Comparison of ENCODE assay signal across 8 cellular contexts in genomic region chr1:94927405-94928175, GRCh38. TPM values are rescaled to one million over a fixed set of nuclear protein-coding genes. Genes with fewer than 3 reads are reported as not detected.
DNase-seq lines count a peak whose midpoint lies in the region; ATAC-seq and TF ChIP-seq lines count a peak whose summit lies in the region.

No MANE protein-coding gene starts in this region.

- no peaks in the 10 kb centered on the region for H3K9me3 ChIP-seq in thymus (ENCODE audit: control insufficient read depth)

- no peaks in the 10 kb centered on the region for H3K36me3 ChIP-seq in BJ (ENCODE audit: control insufficient read depth, insufficient read depth, low read length)
- no peaks in the 10 kb centered on the region for H3K36me3 ChIP-seq in thymus (ENCODE audit: control insufficient read depth, insufficient read depth)

- peaks cover 14% of the 10 kb centered on the region for H3K4me1 Mint-ChIP-seq in central memory CD8-positive, alpha-beta T cell

- no peak overlapping the region for H3K27ac Mint-ChIP-seq in central memory CD8-positive, alpha-beta T cell (ENCODE audit: low read depth)

- peaks cover 2% of the 10 kb centered on the region for H3K4me1 ChIP-seq in thymus (ENCODE audit: control insufficient read depth, insufficient read depth, low read length)

- H3K36me3 Mint-ChIP-seq in central memory CD8-positive, alpha-beta T cell (ENCODE audit: insufficient read depth), result no peaks in the 10 kb centered on the region

- peak overlapping the region; percentile 73 for H3K4me3 Mint-ChIP-seq in central memory CD8-positive, alpha-beta T cell

- H3K9me3 Mint-ChIP-seq in central memory CD8-positive, alpha-beta T cell, result no peaks in the 10 kb centered on the region

- H3K27me3 Mint-ChIP-seq in central memory CD8-positive, alpha-beta T cell, result peaks cover 72% of the 10 kb centered on the region

- TF ChIP-seq CTCF in BJ (IDR thresholded peaks at IDR 0.05; ENCODE audit: insufficient read depth, low read depth, low read length), result no peak

- no peak for DNase-seq in BJ (ENCODE audit: low read depth)
- peak; percentile 43 for DNase-seq in NCI-H2227 treated with DMSO at 0.1 percent for 48 hours (lab: John Stamatoyannopoulos, UW)
- DNase-seq in central memory CD8-positive, alpha-beta T cell (ENCODE audit: low spot score in 2 of 2), result no peak
- DNase-seq in medulla oblongata (ENCODE audit: extremely low spot score), result peak; percentile 84
- DNase-seq in stimulated activated CD4-positive, alpha-beta T cell treated with anti-CD3 and anti-CD28 coated beads, Interleukin-12 subunit alpha, Interleukin-12 subunit beta, amount 100 ng/mL, for 4 hours, result no peak
- DNase-seq in HPDE6-E6E7 (ENCODE audit: extremely low spot score), result no peak

- CTCF ChIA-PET in BJ (lab: Yijun Ruan, JAX), result interaction anchor here (1.0 to 2.5 kb wide), 7 partner anchors 19 to 116 kb away, joined by 3 to 13 read pairs (median 4); no protein-coding TSS in a partner anchor

- peak overlapping the region; percentile 48 for H3K4me3 ChIP-seq in BJ (ENCODE audit: low read depth, low read length)
- H3K4me3 ChIP-seq in thymus (ENCODE audit: low read length), result peak overlapping the region; percentile 52

- ATAC-seq in GM19467 (IDR thresholded peaks at IDR 0.05; ENCODE audit: unreplicated experiment), result peak; percentile 19
- ATAC-seq in central memory CD8-positive, alpha-beta T cell (replicated peaks; ENCODE audit: extremely low read depth, poor library complexity, severe bottlenecking), result no peak

- 28% methylated on average over 40 of the region's 40 CpGs for WGBS in thymus

- H3K27me3 ChIP-seq in BJ (ENCODE audit: control insufficient read depth, insufficient read depth, low read length) (no peaks in the 10 kb centered on the region), thymus (ENCODE audit: control insufficient read depth, insufficient read depth) (peaks cover 38% of the 10 kb centered on the region)

- H3K27ac ChIP-seq in thymus (ENCODE audit: low read depth), result no peak overlapping the region

- POLR2A ChIA-PET in BJ (lab: Charles Lee), result interaction anchor here (0.9 kb wide), 1 partner anchor 72 kb away, joined by 3 read pairs; no protein-coding TSS in a partner anchor

RNA-seq across cellular contexts. Expression of gene CNN3, which starts 0.7 kb away (rescaled TPM):
- polyA plus RNA-seq in BJ (2011; rRNA removed) (169 and 217 TPM in 2 replicates), thymus (131 TPM)
- polyA minus RNA-seq in BJ (2011; rRNA and poly(A)+ RNA removed), result 83.0 and 105 TPM in 2 replicates

Comparison
In these comparisons a context has a peak if more than half of its experiments do, and no peak if none do; other contexts are left out.
1. DNase-seq: peak in NCI-H2227 treated with DMSO at 0.1 percent for 48 hours (single experiment) and medulla oblongata (single experiment); none in BJ (single experiment), central memory CD8-positive, alpha-beta T cell (0 of 2), stimulated activated CD4-positive, alpha-beta T cell treated with anti-CD3 and anti-CD28 coated beads, Interleukin-12 subunit alpha, Interleukin-12 subunit beta, amount 100 ng/mL, for 4 hours (single experiment) and HPDE6-E6E7 (single experiment).